ENCODE assay signal across 22 cellular contexts in genomic region chr1:84330125-84330984, GRCh38. TPM values are rescaled to one million over a fixed set of nuclear protein-coding genes. Genes with fewer than 3 reads are reported as not detected.
"Had no signal": no experiment of that assay in that cellular context is flagged by ENCODE, and none has a peak within 500 bp of the region (broad histone marks: within the 10 kb centered on the region; RNA-seq: fewer than 3 reads in every experiment).

No MANE protein-coding gene starts in this region.

- H3K4me2 ChIP-seq: KMS-11 had no signal

- H3K4me1 ChIP-seq: ascending aorta had no signal

- DNase-seq: activated CD4-positive, alpha-beta T cell treated with anti-CD3 and anti-CD28 coated beads for 48 hours; activated CD4-positive, alpha-beta T cell treated with anti-CD3 and anti-CD28 coated beads, Interleukin-2, amount 50 U/mL, for 4 hours; activated CD4-positive, CD25-positive, alpha-beta regulatory T cell treated with anti-CD3 and anti-CD28 coated beads, Interleukin-2, amount 50 U/mL, for 72 hours; activated CD8-positive, alpha-beta memory T cell treated with anti-CD3 and anti-CD28 coated beads, Interleukin-2, amount 10 ng/mL, durations not matched to agents 7 days and 5 days; activated effector memory CD4-positive, alpha-beta T cell treated with anti-CD3 and anti-CD28 coated beads, Interleukin-2, amount 50 U/mL, for 16 hours; activated naive CD4-positive, alpha-beta T cell treated with Interleukin-2 at 50 U/mL for 16 hours; activated naive CD8-positive, alpha-beta T cell treated with anti-CD3 and anti-CD28 coated beads, Interleukin-2, amount 50 U/mL, for 24 hours; activated T-cell treated with anti-CD3 and anti-CD28 coated beads, Interleukin-2, amount 50 U/mL, for 24 hours; amniotic stem cell; NCI-H1092; NCI-H1417 treated with DMSO at 0.1 percent for 48 hours; NCI-H1694; NCI-H2029; NCI-H2107; NCI-H510A treated with DMSO at 0.1 percent for 48 hours; PC-3; SHP77 treated with DMSO at 0.1 percent for 48 hours had no signal

- H3K27me3 Mint-ChIP-seq: activated CD8-positive, alpha-beta memory T cell treated with anti-CD3 and anti-CD28 coated beads, Interleukin-2, amount 10 ng/mL, durations not matched to agents 7 days and 5 days; activated naive CD8-positive, alpha-beta T cell treated with anti-CD3 and anti-CD28 coated beads, Interleukin-2, amount 50 U/mL, for 24 hours; activated T-cell treated with anti-CD3 and anti-CD28 coated beads, Interleukin-2, amount 50 U/mL, for 24 hours had no signal

- H3K4me1 Mint-ChIP-seq: activated CD8-positive, alpha-beta memory T cell treated with anti-CD3 and anti-CD28 coated beads, Interleukin-2, amount 10 ng/mL, durations not matched to agents 7 days and 5 days had no signal

- H3K36me3 Mint-ChIP-seq: activated CD8-positive, alpha-beta memory T cell treated with anti-CD3 and anti-CD28 coated beads, Interleukin-2, amount 10 ng/mL, durations not matched to agents 7 days and 5 days had no signal

- ATAC-seq: activated CD8-positive, alpha-beta memory T cell treated with anti-CD3 and anti-CD28 coated beads, Interleukin-2, amount 10 ng/mL, durations not matched to agents 7 days and 5 days; activated naive CD4-positive, alpha-beta T cell treated with anti-CD3 and anti-CD28 coated beads, Interleukin-2, amount 50 U/mL, for 72 hours; activated naive CD8-positive, alpha-beta T cell treated with anti-CD3 and anti-CD28 coated beads, Interleukin-2, amount 50 U/mL, for 24 hours; PC-3 had no signal

- H3K4me3 Mint-ChIP-seq: activated CD8-positive, alpha-beta memory T cell treated with anti-CD3 and anti-CD28 coated beads, Interleukin-2, amount 10 ng/mL, durations not matched to agents 7 days and 5 days; activated naive CD8-positive, alpha-beta T cell treated with anti-CD3 and anti-CD28 coated beads, Interleukin-2, amount 50 U/mL, for 24 hours; activated T-cell treated with anti-CD3 and anti-CD28 coated beads, Interleukin-2, amount 50 U/mL, for 24 hours; T-helper 1 cell treated with Interleukin-12 subunit alpha and Interleukin-12 subunit beta and Interleukin-4 antibody, amounts not matched to agents 30 μg/mL and 1 μg/mL, for 36 hours; WTC11 had no signal

- H3K27ac Mint-ChIP-seq: activated CD8-positive, alpha-beta memory T cell treated with anti-CD3 and anti-CD28 coated beads, Interleukin-2, amount 10 ng/mL, durations not matched to agents 7 days and 5 days; activated naive CD4-positive, alpha-beta T cell treated with anti-CD3 and anti-CD28 coated beads, Interleukin-2, amount 50 U/mL, for 72 hours; activated naive CD8-positive, alpha-beta T cell treated with anti-CD3 and anti-CD28 coated beads, Interleukin-2, amount 50 U/mL, for 24 hours; activated T-cell treated with anti-CD3 and anti-CD28 coated beads, Interleukin-2, amount 50 U/mL, for 24 hours; T-helper 1 cell treated with Interleukin-12 subunit alpha and Interleukin-12 subunit beta and Interleukin-4 antibody, amounts not matched to agents 30 μg/mL and 1 μg/mL, for 36 hours; WTC11 had no signal

- H3K9ac ChIP-seq: KMS-11 had no signal

- H3K4me3 ChIP-seq: ascending aorta had no signal

- H3K36me3 ChIP-seq: ascending aorta had no signal

- H3K27ac ChIP-seq: ascending aorta, KMS-11 had no signal

- H3K27me3 ChIP-seq: ascending aorta had no signal

RNA-seq across cellular contexts. Expression of gene SAMD13, which starts 28.8 kb away (rescaled TPM):
- total RNA-seq: ascending aorta had no signal
